In genomic region chr2:156445311-156446218, GRCh38 we compare ENCODE assay signal across 9 cellular contexts. TPM values are rescaled to one million over a fixed set of nuclear protein-coding genes. Genes with fewer than 3 reads are reported as not detected.
DNase-seq lines count a peak whose midpoint lies in the region; ATAC-seq and TF ChIP-seq lines count a peak whose summit lies in the region.
"Had no signal": no experiment of that assay in that cellular context is flagged by ENCODE, and none has a peak within 500 bp of the region (broad histone marks: within the 10 kb centered on the region; RNA-seq: fewer than 3 reads in every experiment).

No MANE protein-coding gene starts in this region.

- H3K27ac ChIP-seq in SJSA1 (peak overlapping the region; percentile 48), caudate nucleus (ENCODE audit: low read depth, low read length) (no peak overlapping the region), gastroesophageal sphincter (no peak overlapping the region)

- peaks cover 6% of the 10 kb centered on the region; the same call in 1 of the 2 replicates for H3K36me3 ChIP-seq in SJSA1
- no peaks in the 10 kb centered on the region for H3K36me3 ChIP-seq in gastroesophageal sphincter

- H3K4me3 ChIP-seq in SJSA1 (no peak overlapping the region), gastroesophageal sphincter (no peak overlapping the region)

- TF ChIP-seq EP300 in gastroesophageal sphincter (IDR thresholded peaks at IDR 0.05): no peak

- 65 to 83% methylated on average over 4 to 5 of the region's 6 CpGs for WGBS in gastroesophageal sphincter (ENCODE audit: low coverage in 1 of 2), 2 donors

- TF ChIP-seq POLR2A in gastroesophageal sphincter (IDR thresholded peaks at IDR 0.05): no peak

- no peaks in the 10 kb centered on the region for H3K27me3 ChIP-seq in SJSA1 (replicated peaks)
- no peaks in the 10 kb centered on the region for H3K27me3 ChIP-seq in gastroesophageal sphincter

- peak in 1 of 2 experiments; percentile 65 for DNase-seq in SJSA1 (ENCODE audit: low read depth in 1 of 2, low spot score in 2 of 2)
- DNase-seq in myocyte (ENCODE audit: low read depth): peak; percentile 85
- DNase-seq in cerebellum (ENCODE audit: low spot score): no peak
- DNase-seq in caudate nucleus (lab: John Stamatoyannopoulos, UW): no peak
- no peak for DNase-seq in left colon

- ATAC-seq in GM18519 (IDR thresholded peaks at IDR 0.05; ENCODE audit: low FRiP score, unreplicated experiment): peak; percentile 53
- peak; percentile 55 for ATAC-seq in HG02763 (IDR thresholded peaks at IDR 0.05; ENCODE audit: unreplicated experiment)
- no peak for ATAC-seq in gastroesophageal sphincter
- no peak for ATAC-seq in left colon
- ATAC-seq: Panc1 had no signal

- intact Hi-C loops in left colon (cut with DNase I, micrococcal nuclease): no loop called here

- H3K4me1 ChIP-seq in SJSA1 (replicated peaks) (peaks cover 14% of the 10 kb centered on the region), gastroesophageal sphincter (peaks cover 0 to 16% (median 0%) of the 10 kb centered on the region in 3 donors)

- no peak for TF ChIP-seq CTCF in gastroesophageal sphincter (IDR thresholded peaks at IDR 0.05)

- H3K9me3 ChIP-seq in SJSA1 (replicated peaks): no peaks in the 10 kb centered on the region
- H3K9me3 ChIP-seq in gastroesophageal sphincter: no peaks in the 10 kb centered on the region

RNA-seq across cellular contexts. Expression of gene GPD2, which starts 9.4 kb away (rescaled TPM):
- 218 and 343 TPM in 2 replicates for total RNA-seq in SJSA1 (2014; rRNA removed; shearing (Covaris generic))
- total RNA-seq in myocyte: 13.2 and 23.4 TPM in 2 replicates
- polyA plus RNA-seq in myocyte (2012): 4.8 TPM
- total RNA-seq in cerebellum: 62.2 TPM
- total RNA-seq in gastroesophageal sphincter: 10 to 100 TPM; 16.7 to 51.5 (median 26.8) TPM
- total RNA-seq in left colon: 10 to 100 TPM; 79.9 to 80.0 TPM

Comparison
In these comparisons a context has a peak if more than half of its experiments do, and no peak if none do; other contexts are left out.
1. ATAC-seq: peak in GM18519 (single experiment) and HG02763 (single experiment); none in gastroesophageal sphincter (single experiment) and left colon (single experiment).